12 cellular contexts compared by ENCODE assay signal in genomic region chr19:45323671-45324081, GRCh38. TPM values are rescaled to one million over a fixed set of nuclear protein-coding genes. Genes with fewer than 3 reads are reported as not detected.
DNase-seq lines count a peak whose midpoint lies in the region; ATAC-seq, FAIRE-seq and TF ChIP-seq lines count a peak whose summit lies in the region.
"Had no signal": no experiment of that assay in that cellular context is flagged by ENCODE, and none has a peak within 500 bp of the region (broad histone marks: within the 10 kb centered on the region; RNA-seq: fewer than 3 reads in every experiment).

No MANE protein-coding gene starts in this region.

- intact Hi-C loops in esophagus squamous epithelium (cut with DNase I), result no loop called here
- intact Hi-C loops in mucosa of descending colon (cut with DNase I, micrococcal nuclease), result no loop called here
- intact Hi-C loops in testis (cut with DNase I; ENCODE audit: low total_unique reads), result no loop called here

- no peak overlapping the region for H3K27ac ChIP-seq in A549
- H3K27ac ChIP-seq in HL-60 (replicated peaks), result no peak overlapping the region
- H3K27ac ChIP-seq in esophagus squamous epithelium, result peak overlapping the region in 3 of 4 donors; percentile 9 to 48 (median 10)
- H3K27ac ChIP-seq in tibial nerve, result no peak overlapping the region
- H3K27ac ChIP-seq in testis, result no peak overlapping the region
- H3K27ac ChIP-seq: neutrophil had no signal

- ATAC-seq in A549 (no peak), mucosa of descending colon (peak; percentile 14)
- ATAC-seq: activated CD8-positive, alpha-beta T cell treated with anti-CD3 and anti-CD28 coated beads for 36 hours had no signal

- peaks cover 21% of the 10 kb centered on the region for H3K27me3 ChIP-seq in HL-60 (ENCODE audit: insufficient read depth, poor library complexity, severe bottlenecking)
- peaks cover 0 to 46% (median 6%) of the 10 kb centered on the region in 4 donors for H3K27me3 ChIP-seq in esophagus squamous epithelium
- peaks cover 0 to 52% of the 10 kb centered on the region in 2 donors for H3K27me3 ChIP-seq in tibial nerve
- H3K27me3 ChIP-seq in testis, result no peaks in the 10 kb centered on the region

- TF ChIP-seq CTCF in A549 (IDR thresholded peaks at IDR 0.05), result no peak
- TF ChIP-seq CTCF in HL-60 (IDR thresholded peaks at IDR 0.05; ENCODE audit: insufficient read depth, low read length), result no peak
- TF ChIP-seq CTCF in esophagus squamous epithelium (IDR thresholded peaks at IDR 0.05), result no peak
- TF ChIP-seq CTCF in mucosa of descending colon (IDR thresholded peaks at IDR 0.05), result no peak
- TF ChIP-seq CTCF in tibial nerve (IDR thresholded peaks at IDR 0.05), result no peak
- no peak for TF ChIP-seq CTCF in testis (IDR thresholded peaks at IDR 0.05)

- H3K36me3 ChIP-seq in esophagus squamous epithelium (no peaks in the 10 kb centered on the region), mucosa of descending colon (ENCODE audit: low read depth) (no peaks in the 10 kb centered on the region), tibial nerve (no peaks in the 10 kb centered on the region), testis (ENCODE audit: low read depth, missing control alignments) (no peaks in the 10 kb centered on the region)
- H3K36me3 ChIP-seq: neutrophil had no signal

- DNase-seq in A549 (ENCODE audit: low read depth in 1 of 2, low spot score in 1 of 2) (no peak), HL-60 (ENCODE audit: low read depth in 1 of 2, low spot score in 1 of 2) (no peak), esophagus squamous epithelium (lab: John Stamatoyannopoulos, UW) (no peak), mucosa of descending colon (no peak), tibial nerve (ENCODE audit: low spot score in 2 of 2) (no peak), NCI-H446 (lab: John Stamatoyannopoulos, UW) (no peak), testis (no peak), NCI-H1048 (lab: John Stamatoyannopoulos, UW) (no peak)
- DNase-seq: activated CD8-positive, alpha-beta T cell treated with anti-CD3 and anti-CD28 coated beads for 36 hours; CD4-positive, alpha-beta memory T cell; NCI-H1930 had no signal

- H3K4me2 ChIP-seq in A549, result no peak overlapping the region

- no peak for FAIRE-seq in A549 (lab: Jason Lieb, UNC)

- POLR2A ChIA-PET in A549 (lab: Yijun Ruan, JAX), result no interaction called here

- TF ChIP-seq EP300 in A549 (IDR thresholded peaks at IDR 0.05) (no peak), tibial nerve (IDR thresholded peaks at IDR 0.05) (no peak)

- no peak overlapping the region for H3K4me3 ChIP-seq in A549
- H3K4me3 ChIP-seq in HL-60 (replicated peaks; ENCODE audit: insufficient read depth, low read length), result 0 out of 2 replicates have a peak overlapping the region, but pooled peaks have one; percentile 4
- H3K4me3 ChIP-seq in esophagus squamous epithelium, result peak overlapping the region in 3 of 4 donors; percentile 11 to 47 (median 21)
- H3K4me3 ChIP-seq in mucosa of descending colon, result no peak overlapping the region
- H3K4me3 ChIP-seq in tibial nerve, result no peak overlapping the region
- peak overlapping the region in 1 of 2 donors; percentile 31 for H3K4me3 ChIP-seq in testis

- no peaks in the 10 kb centered on the region for H3K9me3 ChIP-seq in A549
- H3K9me3 ChIP-seq in esophagus squamous epithelium, result no peaks in the 10 kb centered on the region
- H3K9me3 ChIP-seq in mucosa of descending colon, result no peaks in the 10 kb centered on the region
- no peaks in the 10 kb centered on the region for H3K9me3 ChIP-seq in tibial nerve
- no peaks in the 10 kb centered on the region for H3K9me3 ChIP-seq in testis
- H3K9me3 ChIP-seq: neutrophil had no signal

- WGBS in A549 (ENCODE audit: missing lambda C conversion rate), result 75% methylated on average over 7 of the region's 30 CpGs
- WGBS in esophagus squamous epithelium, 2 donors, result no CpG with 5 or more reads among the region's 30 CpGs
- WGBS in tibial nerve, 2 donors, result 0 to 3% methylated on average over 22 to 26 of the region's 30 CpGs
- 1 to 4% methylated on average over 14 to 29 of the region's 30 CpGs for WGBS in testis, 2 donors

- CTCF ChIA-PET in A549 (lab: Yijun Ruan, JAX), result no interaction called here

- no peak for TF ChIP-seq RAD21 in A549 (conservative IDR thresholded peaks at IDR 0.05 in 1 of 2, IDR thresholded peaks at IDR 0.05 in 1 of 2)

- TF ChIP-seq POLR2A in A549 (IDR thresholded peaks at IDR 0.05; ENCODE audit: low read length) (no peak), esophagus squamous epithelium (IDR thresholded peaks at IDR 0.05) (no peak), tibial nerve (IDR thresholded peaks at IDR 0.05) (no peak), testis (IDR thresholded peaks at IDR 0.05) (no peak)

- H3K4me1 ChIP-seq in A549 (peaks cover 5% of the 10 kb centered on the region; the same call in 1 of the 3 replicates), esophagus squamous epithelium (peaks cover 5 to 24% (median 10%) of the 10 kb centered on the region in 3 donors), mucosa of descending colon (ENCODE audit: low read depth) (no peaks in the 10 kb centered on the region), tibial nerve (peaks cover 0 to 16% (median 0%) of the 10 kb centered on the region in 4 donors), testis (peaks cover 24% of the 10 kb centered on the region)

TF ChIP-seq in A549, 52 proteins besides CTCF, POLR2A, EP300 and RAD21:
- no peak for TF ChIP-seq EHF (CRISPR knock-in tag; IDR thresholded peaks at IDR 0.05)
- TF ChIP-seq ZFP36 (IDR thresholded peaks at IDR 0.05; ENCODE audit: borderline replicate concordance, partially characterized antibody), result peak; percentile 41
- TF ChIP-seq RNF2 (IDR thresholded peaks at IDR 0.05; ENCODE audit: borderline replicate concordance, low read depth), result no peak
- no peak for TF ChIP-seq CEBPB (IDR thresholded peaks at IDR 0.05)
- TF ChIP-seq HEYL (CRISPR knock-in tag; IDR thresholded peaks at IDR 0.05), result no peak
- TF ChIP-seq HOXA7 (CRISPR knock-in tag; IDR thresholded peaks at IDR 0.05), result no peak

RNA-seq across cellular contexts. Expression of gene CKM, which starts 1.0 kb away (rescaled TPM):
- polyA plus RNA-seq in A549 (2011; rRNA removed) (not detected in 2 replicates), A549 (2017; fragmentation: RNase III; extraction: RNeasy Plus Mini Kit Qiagen cat#74134 plus additional on column Dnase treatment) (not detected in 3 replicates), testis (ENCODE audit: insufficient read depth, low read depth, low replicate concordance) (61.1 TPM)
- 0.03 TPM in 1 of 2 replicates, not detected in the other for polyA plus RNA-seq in A549 (2012; cell fraction: cytosol; rRNA removed)
- polyA plus RNA-seq in A549 (2012; cell fraction: nucleus; rRNA removed), result not detected in 2 replicates
- not detected in 2 replicates for polyA minus RNA-seq in A549 (2011; rRNA and poly(A)+ RNA removed)
- total RNA-seq in esophagus squamous epithelium (not detected), mucosa of descending colon (1 to 10 TPM; 1.1 to 2.0 (median 1.6) TPM), tibial nerve (1 to 10 TPM in 1 of 4 donors, under 1 TPM in 1, not detected in 2; 0.30 to 1.3 TPM), testis (10 to 100 TPM; 16.5 to 22.4 TPM)
- total RNA-seq: activated CD8-positive, alpha-beta T cell treated with anti-CD3 and anti-CD28 coated beads for 36 hours; CD4-positive, alpha-beta memory T cell had no signal
- polyA plus RNA-seq: CD4-positive, alpha-beta memory T cell had no signal

RNA-seq across cellular contexts. Expression of gene KLC3, which starts 16.9 kb away (rescaled TPM):
- polyA plus RNA-seq in A549 (2011; rRNA removed) (0.26 and 0.32 TPM in 2 replicates), A549 (2017; fragmentation: RNase III; extraction: RNeasy Plus Mini Kit Qiagen cat#74134 plus additional on column Dnase treatment) (0.49 to 0.55 TPM (median 0.52 TPM) in 3 replicates), testis (ENCODE audit: insufficient read depth, low read depth, low replicate concordance) (6.4 TPM)
- 0.65 and 1.0 TPM in 2 replicates for polyA plus RNA-seq in A549 (2012; cell fraction: cytosol; rRNA removed)
- 0.78 and 1.4 TPM in 2 replicates for polyA plus RNA-seq in A549 (2012; cell fraction: nucleus; rRNA removed)
- polyA minus RNA-seq in A549 (2011; rRNA and poly(A)+ RNA removed), result 0.19 and 0.29 TPM in 2 replicates
- total RNA-seq in esophagus squamous epithelium (10 to 100 TPM; 17.3 to 32.2 (median 27.0) TPM), mucosa of descending colon (not detected), tibial nerve (not detected), testis (10 to 100 TPM in 1 of 2 donors, 1 to 10 TPM in 1; 5.9 to 13.7 TPM)
- total RNA-seq: activated CD8-positive, alpha-beta T cell treated with anti-CD3 and anti-CD28 coated beads for 36 hours; CD4-positive, alpha-beta memory T cell had no signal
- polyA plus RNA-seq: CD4-positive, alpha-beta memory T cell had no signal

RNA-seq across cellular contexts. Expression of gene ERCC2, which starts 46.7 kb away (rescaled TPM):
- 12.9 and 15.0 TPM in 2 replicates for polyA plus RNA-seq in A549 (2011; rRNA removed)
- polyA plus RNA-seq in A549 (2012; cell fraction: cytosol; rRNA removed), result 25.0 and 32.1 TPM in 2 replicates
- 99.2 and 129 TPM in 2 replicates for polyA plus RNA-seq in A549 (2012; cell fraction: nucleus; rRNA removed)
- polyA plus RNA-seq in A549 (2017; fragmentation: RNase III; extraction: RNeasy Plus Mini Kit Qiagen cat#74134 plus additional on column Dnase treatment), result 19.8 to 21.5 TPM (median 19.9 TPM) in 3 replicates
- 24.4 and 27.1 TPM in 2 replicates for polyA minus RNA-seq in A549 (2011; rRNA and poly(A)+ RNA removed)
- total RNA-seq in esophagus squamous epithelium, result 1 to 10 TPM; 6.6 to 8.8 (median 7.2) TPM
- total RNA-seq in mucosa of descending colon, result 10 to 100 TPM; 11.2 to 22.9 (median 14.7) TPM
- total RNA-seq in tibial nerve, result 10 to 100 TPM in 3 of 4 donors, 1 to 10 TPM in 1; 9.4 to 19.5 (median 17.6) TPM
- total RNA-seq in testis, result 10 to 100 TPM; 46.4 to 49.8 TPM
- 37.5 TPM for polyA plus RNA-seq in testis (ENCODE audit: insufficient read depth, low read depth, low replicate concordance)

Comparison
In these comparisons a context has a peak if more than half of its experiments do, and no peak if none do; other contexts are left out.
1. H3K27ac ChIP-seq: peak in esophagus squamous epithelium (3 of 4); none in A549 (0 of 2), HL-60 (single experiment), tibial nerve (0 of 4) and testis (0 of 2).
2. H3K4me3 ChIP-seq: peak in HL-60 (single experiment) and esophagus squamous epithelium (3 of 4); none in A549 (single experiment), mucosa of descending colon (single experiment) and tibial nerve (0 of 4).
3. RNA of gene CKM, which starts 1.0 kb away (total RNA-seq): 16.5 to 22.4 TPM in testis; 1.1 to 2.0 TPM in mucosa of descending colon, 0.30 to 1.3 TPM in tibial nerve and not detected in esophagus squamous epithelium; every median in the first group is over 4 times any median in the second.
4. RNA of gene KLC3, which starts 16.9 kb away (total RNA-seq): 17.3 to 32.2 TPM in esophagus squamous epithelium and 5.9 to 13.7 TPM in testis; not detected in mucosa of descending colon and not detected in tibial nerve; every median in the first group is over 4 times any median in the second.